Comparison of ENCODE assay signal across 12 cellular contexts in genomic region chr2:236887519-236887918, GRCh38.
DNase-seq lines count a peak whose midpoint lies in the region; ATAC-seq, FAIRE-seq and TF ChIP-seq lines count a peak whose summit lies in the region.
"Had no signal": no experiment of that assay in that cellular context is flagged by ENCODE, and none has a peak within 500 bp of the region (broad histone marks: within the 10 kb centered on the region; RNA-seq: fewer than 3 reads in every experiment).

No MANE protein-coding gene starts in this region.

- no peaks in the 10 kb centered on the region for H3K9me3 ChIP-seq in right atrium auricular region
- H3K9me3 ChIP-seq: neutrophil had no signal

- ATAC-seq in GM18861 (IDR thresholded peaks at IDR 0.05; ENCODE audit: unreplicated experiment) = no peak

- H3K36me3 ChIP-seq in right atrium auricular region (no peaks in the 10 kb centered on the region), rectal smooth muscle tissue (ENCODE audit: control insufficient read depth, insufficient read depth, low read length) (no peaks in the 10 kb centered on the region)
- H3K36me3 ChIP-seq: neutrophil, WERI-Rb-1 had no signal

- H3K4me3 ChIP-seq in astrocyte of the spinal cord (ENCODE audit: low read depth, low read length) (no peak overlapping the region), right atrium auricular region (no peak overlapping the region), rectal smooth muscle tissue (ENCODE audit: low read length) (peak overlapping the region; percentile 33)

- no peak overlapping the region for H3K9ac ChIP-seq in rectal smooth muscle tissue (ENCODE audit: low read length)

- TF ChIP-seq CTCF in astrocyte of the spinal cord (IDR thresholded peaks at IDR 0.05; ENCODE audit: low read depth, low read length) (no peak), right atrium auricular region (IDR thresholded peaks at IDR 0.05) (no peak)

- peak overlapping the region; percentile 66 to 83 for H3K27ac ChIP-seq in right atrium auricular region
- peak overlapping the region; percentile 84 for H3K27ac ChIP-seq in rectal smooth muscle tissue (ENCODE audit: low read depth, low read length)
- H3K27ac ChIP-seq: neutrophil, WERI-Rb-1 had no signal

- DNase-seq in AG08396 (ENCODE audit: low spot score) (peak; percentile 30), astrocyte of the spinal cord (ENCODE audit: low read depth, low spot score) (peak; percentile 52), right atrium auricular region (ENCODE audit: low spot score) (peak; percentile 90), HTR-8/SVneo (ENCODE audit: insufficient read length, low spot score) (no peak), NCI-H1105 treated with DMSO at 0.1 percent for 48 hours (lab: John Stamatoyannopoulos, UW) (no peak), KG1 (lab: John Stamatoyannopoulos, UW) (no peak)
- DNase-seq: AML-193, WERI-Rb-1 had no signal

- in situ Hi-C loops in astrocyte of the spinal cord (cut with HindIII; ENCODE audit: low sequenced_read_pairs) = no loop called here

- no peaks in the 10 kb centered on the region for H3K27me3 ChIP-seq in right atrium auricular region
- no peaks in the 10 kb centered on the region for H3K27me3 ChIP-seq in rectal smooth muscle tissue (ENCODE audit: control insufficient read depth, insufficient read depth, low read length)
- H3K27me3 ChIP-seq: neutrophil had no signal

- no peak for FAIRE-seq in HTR-8/SVneo (lab: Jason Lieb, UNC)
- FAIRE-seq: G401.6 had no signal

- H3K4me1 ChIP-seq in right atrium auricular region (peaks cover 0 to 21% of the 10 kb centered on the region in 2 donors), rectal smooth muscle tissue (ENCODE audit: control insufficient read depth, insufficient read depth, low read length) (peaks cover 9% of the 10 kb centered on the region)

Comparison
In these comparisons a context has a peak if more than half of its experiments do, and no peak if none do; other contexts are left out.
1. DNase-seq: peak in AG08396 (single experiment), astrocyte of the spinal cord (single experiment) and right atrium auricular region (single experiment); none in HTR-8/SVneo (single experiment), NCI-H1105 treated with DMSO at 0.1 percent for 48 hours (single experiment) and KG1 (single experiment).